Comparison of ENCODE assay signal across 20 cellular contexts in the genomic region with DNA sequence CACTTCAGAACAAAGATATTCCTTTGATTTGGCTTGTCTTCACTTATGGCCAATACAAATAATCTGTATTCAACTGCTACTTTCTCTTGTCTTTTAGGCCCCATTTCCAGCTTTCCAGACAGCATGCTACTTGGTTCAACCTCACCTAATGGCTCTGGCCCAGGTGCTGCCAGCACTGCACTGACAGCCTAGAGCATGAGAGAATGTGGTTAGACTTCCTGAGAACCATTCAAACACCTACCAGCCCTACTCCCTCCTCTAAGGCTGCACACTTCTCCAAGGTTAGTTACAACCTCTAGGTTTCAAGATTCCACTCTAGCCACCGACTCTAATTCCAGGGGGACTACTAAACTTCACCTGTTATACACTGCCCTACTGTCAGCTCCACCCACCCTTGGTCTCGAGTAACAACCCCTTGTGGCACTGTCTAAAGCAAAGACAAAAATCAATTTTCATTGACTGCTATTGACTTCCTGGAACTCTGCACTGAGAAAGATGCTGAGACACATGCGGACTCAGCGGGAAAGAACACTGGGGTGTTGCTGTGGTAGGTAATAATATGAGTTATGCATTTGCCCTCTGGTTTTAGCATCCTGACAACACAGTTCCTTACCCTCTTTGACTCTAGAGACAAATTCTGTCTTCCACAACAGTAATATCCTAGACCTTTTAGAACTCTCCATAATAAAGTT.
"Had no signal": no experiment of that assay in that cellular context is flagged by ENCODE, and none has a peak within 500 bp of the region (broad histone marks: within the 10 kb centered on the region; RNA-seq: fewer than 3 reads in every experiment).

No MANE protein-coding gene starts in this region.

- H3K36me3 ChIP-seq: breast epithelium, gastroesophageal sphincter, heart left ventricle, left ventricle myocardium inferior, suprapubic skin, transverse colon, vagina had no signal

- H3K4me1 Mint-ChIP-seq: nephron progenitor cell had no signal

- H3K27ac Mint-ChIP-seq: activated CD4-positive, alpha-beta memory T cell treated with anti-CD3 and anti-CD28 coated beads for 36 hours; activated naive CD4-positive, alpha-beta T cell treated with anti-CD3 and anti-CD28 coated beads, Interleukin-2, amount 10 ng/mL, durations not matched to agents 7 days and 5 days; nephron progenitor cell; progenitor cell of endocrine pancreas; stimulated activated naive CD8-positive, alpha-beta T cell treated with anti-CD3 and anti-CD28 coated beads, Interleukin-15, amount 100 ng/mL, for 72 hours; T-helper 2 cell treated with Interferon-gamma antibody and Interleukin-4, amounts not matched to agents 5 μg/mL and 100 μg/mL, for 36 hours had no signal

- H3K9me3 ChIP-seq: breast epithelium, gastroesophageal sphincter, heart left ventricle, left ventricle myocardium inferior, suprapubic skin, transverse colon, vagina had no signal

- H3K4me3 ChIP-seq: breast epithelium, coronary artery, gastroesophageal sphincter, heart left ventricle, left ventricle myocardium inferior, suprapubic skin, transverse colon, vagina had no signal

- DNase-seq: activated CD4-positive, alpha-beta memory T cell treated with anti-CD3 and anti-CD28 coated beads for 36 hours; activated naive CD4-positive, alpha-beta T cell treated with anti-CD3 and anti-CD28 coated beads, Interleukin-2, amount 10 ng/mL, durations not matched to agents 7 days and 5 days; activated T-cell treated with anti-CD3 and anti-CD28 coated beads, Interleukin-2, amount 50 U/mL, for 1 hour; heart left ventricle; left ventricle myocardium inferior; mammary epithelial cell; midbrain; nephron progenitor cell; nucleus accumbens; stimulated activated CD4-positive, alpha-beta T cell treated with anti-CD3 and anti-CD28 coated beads, Interleukin-2, amount 100 ng/mL, for 24 hours; stimulated activated naive CD8-positive, alpha-beta T cell treated with anti-CD3 and anti-CD28 coated beads, Interleukin-15, amount 100 ng/mL, for 72 hours; transverse colon had no signal

- H3K9me3 Mint-ChIP-seq: activated CD4-positive, alpha-beta memory T cell treated with anti-CD3 and anti-CD28 coated beads for 36 hours; activated naive CD4-positive, alpha-beta T cell treated with anti-CD3 and anti-CD28 coated beads, Interleukin-2, amount 10 ng/mL, durations not matched to agents 7 days and 5 days; nephron progenitor cell; stimulated activated naive CD8-positive, alpha-beta T cell treated with anti-CD3 and anti-CD28 coated beads, Interleukin-15, amount 100 ng/mL, for 72 hours; T-helper 2 cell treated with Interferon-gamma antibody and Interleukin-4, amounts not matched to agents 5 μg/mL and 100 μg/mL, for 36 hours had no signal

- H3K27ac ChIP-seq: breast epithelium, coronary artery, gastroesophageal sphincter, heart left ventricle, left ventricle myocardium inferior, suprapubic skin, transverse colon, vagina had no signal

- ATAC-seq: esophagus mucosa; gastroesophageal sphincter; heart left ventricle; stimulated activated naive CD8-positive, alpha-beta T cell treated with anti-CD3 and anti-CD28 coated beads, Interleukin-15, amount 100 ng/mL, for 72 hours had no signal

- H3K4me1 ChIP-seq: breast epithelium, gastroesophageal sphincter, transverse colon, vagina had no signal

- H3K27me3 ChIP-seq: breast epithelium, gastroesophageal sphincter, heart left ventricle, suprapubic skin, transverse colon, vagina had no signal

- H3K4me3 Mint-ChIP-seq: activated CD4-positive, alpha-beta memory T cell treated with anti-CD3 and anti-CD28 coated beads for 36 hours; activated naive CD4-positive, alpha-beta T cell treated with anti-CD3 and anti-CD28 coated beads, Interleukin-2, amount 10 ng/mL, durations not matched to agents 7 days and 5 days; nephron progenitor cell; stimulated activated naive CD8-positive, alpha-beta T cell treated with anti-CD3 and anti-CD28 coated beads, Interleukin-15, amount 100 ng/mL, for 72 hours; T-helper 2 cell treated with Interferon-gamma antibody and Interleukin-4, amounts not matched to agents 5 μg/mL and 100 μg/mL, for 36 hours had no signal

- H3K36me3 Mint-ChIP-seq: activated CD4-positive, alpha-beta memory T cell treated with anti-CD3 and anti-CD28 coated beads for 36 hours; activated naive CD4-positive, alpha-beta T cell treated with anti-CD3 and anti-CD28 coated beads, Interleukin-2, amount 10 ng/mL, durations not matched to agents 7 days and 5 days had no signal
